8 cellular contexts compared by ENCODE assay signal in the genomic region with DNA sequence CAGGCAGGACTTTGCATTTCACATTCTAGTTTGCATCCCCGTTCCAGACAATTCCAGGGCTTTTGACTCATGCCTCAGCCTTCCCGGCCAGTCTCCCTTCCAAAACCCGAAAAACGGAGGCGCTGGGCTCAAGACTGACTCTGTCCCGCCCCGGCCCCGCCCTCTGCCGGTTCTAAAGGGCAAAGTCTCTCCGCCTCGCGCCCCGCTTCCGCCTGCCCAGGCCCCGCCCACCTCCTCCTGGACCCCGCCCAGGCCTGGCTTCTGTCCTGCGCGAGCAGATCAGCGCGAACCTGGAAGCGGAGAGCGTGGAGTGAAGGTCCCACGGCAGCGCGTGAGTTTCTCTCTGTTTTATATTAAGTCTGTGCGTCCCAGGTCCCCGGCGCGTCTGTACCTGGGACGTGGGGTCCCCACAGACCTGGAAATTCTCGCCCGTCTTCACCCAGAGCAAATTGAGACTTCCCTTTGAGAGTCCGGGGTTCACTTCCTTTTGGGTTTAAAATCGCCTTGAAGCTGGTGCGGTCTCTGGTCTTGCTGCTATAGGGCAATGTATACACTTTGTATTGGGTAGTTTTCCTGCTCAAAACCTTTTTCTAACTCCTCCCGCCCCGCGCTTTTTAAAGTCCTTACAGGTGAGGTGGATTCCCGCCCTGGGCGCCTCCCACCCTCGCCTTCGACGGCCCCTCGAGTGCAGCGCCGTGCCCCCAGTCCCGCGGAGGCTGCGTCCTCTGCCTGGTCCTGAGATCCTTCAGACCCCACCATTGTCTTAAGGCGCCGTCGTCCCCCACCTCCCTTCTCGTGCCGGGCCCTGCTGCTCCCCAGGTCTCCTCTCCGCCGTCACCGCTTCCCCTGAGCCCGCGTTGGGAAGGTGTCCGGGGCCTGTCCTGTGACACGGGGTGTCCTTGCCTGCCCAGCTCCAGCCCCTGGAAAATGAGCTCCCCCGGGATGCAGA. TPM values are rescaled to one million over a fixed set of nuclear protein-coding genes. Genes with fewer than 3 reads are reported as not detected.
A peak's percentile ranks its signal among the peaks of the same experiment; 100 is the strongest.
DNase-seq lines count a peak whose midpoint lies in the region; ATAC-seq, FAIRE-seq and TF ChIP-seq lines count a peak whose summit lies in the region.

No MANE protein-coding gene starts in this region.

- WGBS in GM12878 (ENCODE audit: insufficient coverage, insufficient replicate concordance, low lambda C conversion rate, missing lambda C conversion rate) = under 1% methylated on average over 39 of the region's 62 CpGs
- WGBS in iPS DF 6.9 (ENCODE audit: insufficient coverage, insufficient read length) = no CpG with 5 or more reads among the region's 62 CpGs

- peak overlapping the region; percentile 74 for H2AFZ ChIP-seq in GM12878 (ENCODE audit: control insufficient read depth, low read depth, low read length)

- intact Hi-C loops in GM12878 (cut with micrococcal nuclease; ENCODE audit: unreplicated experiment) = loop anchor here (5.0 kb wide), 1 partner anchor 91 kb away; no protein-coding TSS in a partner anchor
- intact Hi-C loops in sciatic nerve (cut with DNase I) = loop anchor here (10.0 kb wide), 1 partner anchor 84 kb away; no protein-coding TSS in a partner anchor

- TF ChIP-seq POLR2A in GM12878 (IDR thresholded peaks at IDR 0.05; ENCODE audit: low read depth, low read length) = peak; percentile 80

- TF ChIP-seq RAD21 in GM12878 (IDR thresholded peaks at IDR 0.05; ENCODE audit: insufficient read depth, low read depth, low read length) = peak; percentile 27; the same call in 1 of the 2 replicates

- no peak for FAIRE-seq in GM12878 (lab: Jason Lieb, UNC)

- peaks cover 12% of the 10 kb centered on the region for H3K9me3 ChIP-seq in GM12878 (replicated peaks; ENCODE audit: control insufficient read depth, insufficient read depth, low read length)
- no peaks in the 10 kb centered on the region for H3K9me3 ChIP-seq in iPS DF 6.9 (ENCODE audit: control insufficient read depth, insufficient read depth, low read length)

- RAD21 ChIA-PET in GM12878 (lab: Charles Lee; ENCODE audit: unreplicated experiment) = interaction anchor here (1.9 kb wide), 1 partner anchor 91 kb away, joined by 10 read pairs; no protein-coding TSS in a partner anchor

- DNase-seq in GM13977 (ENCODE audit: low spot score) (peak; percentile 92), NCI-H146 (lab: John Stamatoyannopoulos, UW) (peak; percentile 91), T1000 (lab: John Stamatoyannopoulos, UW) (peak; percentile 89), GM12878 (ENCODE audit: low read depth, low spot score) (peak; percentile 60), iPS DF 6.9 (ENCODE audit: low read depth, low spot score) (peak; percentile 64), sciatic nerve (ENCODE audit: low spot score) (peak; percentile 97), SHP77 (lab: John Stamatoyannopoulos, UW) (no peak)

- in situ Hi-C loops in GM13977 (cut with MboI; ENCODE audit: low pct_unique_long_range_greater_than_20kb, low sequenced_read_pairs, unreplicated experiment) (no loop called here), GM12878 (cut with MboI) (no loop called here)

- no peak for TF ChIP-seq EP300 in GM12878 (IDR thresholded peaks at IDR 0.05; ENCODE audit: borderline replicate concordance in 1 of 2, control insufficient read depth in 1 of 2, low read depth in 2 of 2, low read length in 2 of 2)

- SMC1A ChIA-PET in GM12878 (lab: Charles Lee; ENCODE audit: uncharacterized antibody, unreplicated experiment) = interaction anchor here (0.6 to 1.1 kb wide), 3 partner anchors 73 to 337 kb away, joined by 3 to 5 read pairs (median 3); no protein-coding TSS in a partner anchor

- H3K9ac ChIP-seq in GM12878 (ENCODE audit: control insufficient read depth, insufficient read depth, low read length) = peak overlapping the region; percentile 66

- H3K27me3 ChIP-seq in GM12878 (replicated peaks in 1 of 2; ENCODE audit: control insufficient read depth in 2 of 2, insufficient read depth in 2 of 2, low read length in 1 of 2) = no peaks in the 10 kb centered on the region
- H3K27me3 ChIP-seq in iPS DF 6.9 (ENCODE audit: control insufficient read depth, insufficient read depth, low read length) = no peaks in the 10 kb centered on the region

- ATAC-seq in HG02852 (IDR thresholded peaks at IDR 0.05; ENCODE audit: unreplicated experiment) (peak; percentile 95), GM12878 (peak; percentile 99), sciatic nerve (peak; percentile 98)

- TF ChIP-seq CTCF in GM13977 (IDR thresholded peaks at IDR 0.05; ENCODE audit: extremely low read depth, insufficient read depth, missing control alignments) = peak; percentile 13
- peak; percentile 29 to 50 (median 32); a peak in 5 of 6 replicates for TF ChIP-seq CTCF in GM12878 (IDR thresholded peaks at IDR 0.05 in 2 of 3, conservative IDR thresholded peaks at IDR 0.05 in 1 of 3; ENCODE audit: control insufficient read depth in 2 of 3, extremely low read depth in 1 of 3, insufficient read depth in 1 of 3, low read depth in 3 of 3, low read length in 3 of 3)

- no peaks in the 10 kb centered on the region for H3K36me3 ChIP-seq in GM12878 (ENCODE audit: control insufficient read depth in 2 of 2, insufficient read depth in 2 of 2, low read length in 1 of 2)
- H3K36me3 ChIP-seq in iPS DF 6.9 (ENCODE audit: control insufficient read depth, insufficient read depth, low read length) = no peaks in the 10 kb centered on the region

- H3K27ac ChIP-seq in GM12878 (ENCODE audit: control insufficient read depth, insufficient read depth) = peak overlapping the region; percentile 16
- no peak overlapping the region for H3K27ac ChIP-seq in iPS DF 6.9 (ENCODE audit: low read length)

- H3K4me2 ChIP-seq in GM12878 (ENCODE audit: control insufficient read depth, insufficient read depth) = peak overlapping the region; percentile 98

- no peaks in the 10 kb centered on the region for H4K20me1 ChIP-seq in GM12878 (ENCODE audit: control insufficient read depth, insufficient read depth)

- peak overlapping the region; percentile 64 for H3K4me3 ChIP-seq in GM12878
- peak overlapping the region; percentile 81; the same call in 1 of the 2 replicates for H3K4me3 ChIP-seq in iPS DF 6.9 (ENCODE audit: low read length)

- CTCF ChIA-PET in GM12878 (lab: Yijun Ruan, JAX) = interaction anchor here (0.6 to 1.6 kb wide), 7 partner anchors 32 to 461 kb away, joined by 3 to 4 read pairs (median 3); a partner anchor contains a TSS

- POLR2A ChIA-PET in GM12878 (lab: Charles Lee) = interaction anchor here (0.7 to 1.2 kb wide), 2 partner anchors 90 to 326 kb away, joined by 4 read pairs; no protein-coding TSS in a partner anchor

- BruUV-seq in GM12878 (replicated peaks; lab: Mats Ljungman, UMichigan) = TSS peak; percentile 58

- H3K79me2 ChIP-seq in GM12878 (ENCODE audit: control insufficient read depth, insufficient read depth, low read length) = no peaks in the 10 kb centered on the region

- H3K4me1 ChIP-seq in GM12878 (ENCODE audit: control insufficient read depth, insufficient read depth, low read length) (no peaks in the 10 kb centered on the region), iPS DF 6.9 (ENCODE audit: control insufficient read depth, insufficient read depth, low read length) (0 out of 2 replicates have a peak, but pooled peaks cover 1% of the 10 kb centered on the region)

TF ChIP-seq in GM12878, 131 proteins besides CTCF, POLR2A, EP300 and RAD21 (continues in another document):
- TF ChIP-seq ZNF24 (IDR thresholded peaks at IDR 0.05) (no peak), SPI1 (IDR thresholded peaks at IDR 0.05; ENCODE audit: borderline replicate concordance, insufficient read depth, low read depth, low read length) (peak; percentile 25; the same call in 1 of the 2 replicates), SMAD1 (IDR thresholded peaks at IDR 0.05; ENCODE audit: low read depth, partially characterized antibody) (no peak), SMARCA5 (IDR thresholded peaks at IDR 0.05) (no peak)

RNA-seq across cellular contexts. Expression of a gene that starts 31.2 kb away (rescaled TPM):
- total RNA-seq in GM12878 (2013; cell fraction: nucleolus; rRNA removed) = 107 and 110 TPM in 2 replicates
- total RNA-seq in GM12878 (2014; rRNA removed) = 8.2 and 11.1 TPM in 2 replicates
- 9.8 and 10.8 TPM in 2 replicates for total RNA-seq in GM12878 (2014; rRNA removed; fragmentation: Illumina TruSeq; extraction: Trizol)
- 8.8 and 11.5 TPM in 2 replicates for total RNA-seq in GM12878 (2021)
- 5.8 TPM for polyA plus RNA-seq in GM12878 (2011; ENCODE audit: low read depth)
- 18.1 and 20.3 TPM in 2 replicates for polyA plus RNA-seq in GM12878 (2011; rRNA removed)
- 10.1 and 10.8 TPM in 2 replicates for polyA plus RNA-seq in GM12878 (2011; cell fraction: cytosol; rRNA removed)
- 15.1 and 19.7 TPM in 2 replicates for polyA plus RNA-seq in GM12878 (2011; cell fraction: nucleus; rRNA removed)
- 6.8 and 6.9 TPM in 2 replicates for polyA plus RNA-seq in GM12878 (2012)
- polyA plus RNA-seq in GM12878 (2014; fragmentation: Illumina TruSeq; extraction: Trizol) = 5.7 and 7.1 TPM in 2 replicates
- polyA plus RNA-seq in GM12878 (2014; fragmentation: Nextera tagmentation; extraction: Ambion mirVana) = 1 to 10 TPM; 3.1 to 3.7 TPM
- 5.4 and 6.8 TPM in 2 replicates for polyA plus RNA-seq in GM12878 (2014; rRNA removed)
- 1 to 10 TPM; 7.7 to 8.9 TPM for polyA plus RNA-seq in GM12878 (2016; fragmentation: Nextera tagmentation; extraction: Ambion mirVana)
- polyA minus RNA-seq in GM12878 (2011; rRNA and poly(A)+ RNA removed) = 30.8 and 43.6 TPM in 2 replicates
- polyA minus RNA-seq in GM12878 (2011; cell fraction: cytosol; rRNA and poly(A)+ RNA removed) = 8.3 and 14.7 TPM in 2 replicates
- polyA minus RNA-seq in GM12878 (2011; cell fraction: nucleus; rRNA and poly(A)+ RNA removed) = 14.9 and 23.7 TPM in 2 replicates
- 22.4 TPM for total RNA-seq in sciatic nerve

RNA-seq across cellular contexts. Expression of a gene that starts 36.9 kb away (rescaled TPM):
- 361 and 381 TPM in 2 replicates for total RNA-seq in GM12878 (2013; cell fraction: nucleolus; rRNA removed)
- total RNA-seq in GM12878 (2014; rRNA removed) (19.7 and 27.4 TPM in 2 replicates), GM12878 (2014; rRNA removed; fragmentation: Illumina TruSeq; extraction: Trizol) (35.2 and 37.3 TPM in 2 replicates), GM12878 (2021) (17.6 and 18.2 TPM in 2 replicates), sciatic nerve (68.6 TPM)
- polyA plus RNA-seq in GM12878 (2011; ENCODE audit: low read depth) = 28.7 TPM
- polyA plus RNA-seq in GM12878 (2011; rRNA removed) (90.1 and 132 TPM in 2 replicates), GM12878 (2014; fragmentation: Illumina TruSeq; extraction: Trizol) (32.0 and 51.8 TPM in 2 replicates), GM12878 (2014; fragmentation: Nextera tagmentation; extraction: Ambion mirVana) (10 to 100 TPM in 1 of 2 experiments, 1 to 10 TPM in 1; 9.9 to 11.3 TPM), GM12878 (2014; rRNA removed) (23.7 and 32.0 TPM in 2 replicates), GM12878 (2016; fragmentation: Nextera tagmentation; extraction: Ambion mirVana) (10 to 100 TPM; 12.0 to 16.4 TPM)
- 42.6 and 47.6 TPM in 2 replicates for polyA plus RNA-seq in GM12878 (2011; cell fraction: cytosol; rRNA removed)
- 125 and 146 TPM in 2 replicates for polyA plus RNA-seq in GM12878 (2011; cell fraction: nucleus; rRNA removed)
- 28.6 and 29.7 TPM in 2 replicates for polyA plus RNA-seq in GM12878 (2012)
- polyA minus RNA-seq in GM12878 (2011; rRNA and poly(A)+ RNA removed) = 55.0 and 56.2 TPM in 2 replicates
- 28.3 and 28.7 TPM in 2 replicates for polyA minus RNA-seq in GM12878 (2011; cell fraction: cytosol; rRNA and poly(A)+ RNA removed)
- 36.8 and 54.2 TPM in 2 replicates for polyA minus RNA-seq in GM12878 (2011; cell fraction: nucleus; rRNA and poly(A)+ RNA removed)

Comparison
In these comparisons a context has a peak if more than half of its experiments do, and no peak if none do; other contexts are left out.
1. DNase-seq: peak in GM13977 (single experiment), NCI-H146 (single experiment), T1000 (single experiment), GM12878 (single experiment), iPS DF 6.9 (single experiment) and sciatic nerve (single experiment); none in SHP77 (0 of 2).
2. Peak in every context shown above with its lines, with median percentiles within 50 percentile points of each other: ATAC-seq.